In the genomic region with DNA sequence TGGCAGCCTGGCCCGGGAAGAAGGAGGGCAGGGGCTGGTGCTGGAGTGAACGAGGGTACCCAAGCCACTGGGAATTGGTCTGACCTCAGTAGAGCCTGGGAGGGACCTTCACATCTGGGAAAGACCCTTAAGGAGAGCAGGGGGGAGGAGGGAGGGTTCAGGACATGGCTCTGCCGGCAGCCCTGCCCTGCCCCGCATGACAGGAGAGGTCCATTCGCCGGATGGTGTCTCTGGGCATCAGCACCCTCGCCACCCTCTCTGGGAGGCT, we compare ENCODE assay signal across 1 cellular context.
TF ChIP-seq lines count a peak whose summit lies in the region.

No MANE protein-coding gene starts in this region.

TF ChIP-seq in GM23338, 12 proteins besides CTCF, POLR2A, EP300 and RAD21:
- no peak for TF ChIP-seq STAT1 (IDR thresholded peaks at IDR 0.05; ENCODE audit: unreplicated experiment)
- TF ChIP-seq, protein P1, sequence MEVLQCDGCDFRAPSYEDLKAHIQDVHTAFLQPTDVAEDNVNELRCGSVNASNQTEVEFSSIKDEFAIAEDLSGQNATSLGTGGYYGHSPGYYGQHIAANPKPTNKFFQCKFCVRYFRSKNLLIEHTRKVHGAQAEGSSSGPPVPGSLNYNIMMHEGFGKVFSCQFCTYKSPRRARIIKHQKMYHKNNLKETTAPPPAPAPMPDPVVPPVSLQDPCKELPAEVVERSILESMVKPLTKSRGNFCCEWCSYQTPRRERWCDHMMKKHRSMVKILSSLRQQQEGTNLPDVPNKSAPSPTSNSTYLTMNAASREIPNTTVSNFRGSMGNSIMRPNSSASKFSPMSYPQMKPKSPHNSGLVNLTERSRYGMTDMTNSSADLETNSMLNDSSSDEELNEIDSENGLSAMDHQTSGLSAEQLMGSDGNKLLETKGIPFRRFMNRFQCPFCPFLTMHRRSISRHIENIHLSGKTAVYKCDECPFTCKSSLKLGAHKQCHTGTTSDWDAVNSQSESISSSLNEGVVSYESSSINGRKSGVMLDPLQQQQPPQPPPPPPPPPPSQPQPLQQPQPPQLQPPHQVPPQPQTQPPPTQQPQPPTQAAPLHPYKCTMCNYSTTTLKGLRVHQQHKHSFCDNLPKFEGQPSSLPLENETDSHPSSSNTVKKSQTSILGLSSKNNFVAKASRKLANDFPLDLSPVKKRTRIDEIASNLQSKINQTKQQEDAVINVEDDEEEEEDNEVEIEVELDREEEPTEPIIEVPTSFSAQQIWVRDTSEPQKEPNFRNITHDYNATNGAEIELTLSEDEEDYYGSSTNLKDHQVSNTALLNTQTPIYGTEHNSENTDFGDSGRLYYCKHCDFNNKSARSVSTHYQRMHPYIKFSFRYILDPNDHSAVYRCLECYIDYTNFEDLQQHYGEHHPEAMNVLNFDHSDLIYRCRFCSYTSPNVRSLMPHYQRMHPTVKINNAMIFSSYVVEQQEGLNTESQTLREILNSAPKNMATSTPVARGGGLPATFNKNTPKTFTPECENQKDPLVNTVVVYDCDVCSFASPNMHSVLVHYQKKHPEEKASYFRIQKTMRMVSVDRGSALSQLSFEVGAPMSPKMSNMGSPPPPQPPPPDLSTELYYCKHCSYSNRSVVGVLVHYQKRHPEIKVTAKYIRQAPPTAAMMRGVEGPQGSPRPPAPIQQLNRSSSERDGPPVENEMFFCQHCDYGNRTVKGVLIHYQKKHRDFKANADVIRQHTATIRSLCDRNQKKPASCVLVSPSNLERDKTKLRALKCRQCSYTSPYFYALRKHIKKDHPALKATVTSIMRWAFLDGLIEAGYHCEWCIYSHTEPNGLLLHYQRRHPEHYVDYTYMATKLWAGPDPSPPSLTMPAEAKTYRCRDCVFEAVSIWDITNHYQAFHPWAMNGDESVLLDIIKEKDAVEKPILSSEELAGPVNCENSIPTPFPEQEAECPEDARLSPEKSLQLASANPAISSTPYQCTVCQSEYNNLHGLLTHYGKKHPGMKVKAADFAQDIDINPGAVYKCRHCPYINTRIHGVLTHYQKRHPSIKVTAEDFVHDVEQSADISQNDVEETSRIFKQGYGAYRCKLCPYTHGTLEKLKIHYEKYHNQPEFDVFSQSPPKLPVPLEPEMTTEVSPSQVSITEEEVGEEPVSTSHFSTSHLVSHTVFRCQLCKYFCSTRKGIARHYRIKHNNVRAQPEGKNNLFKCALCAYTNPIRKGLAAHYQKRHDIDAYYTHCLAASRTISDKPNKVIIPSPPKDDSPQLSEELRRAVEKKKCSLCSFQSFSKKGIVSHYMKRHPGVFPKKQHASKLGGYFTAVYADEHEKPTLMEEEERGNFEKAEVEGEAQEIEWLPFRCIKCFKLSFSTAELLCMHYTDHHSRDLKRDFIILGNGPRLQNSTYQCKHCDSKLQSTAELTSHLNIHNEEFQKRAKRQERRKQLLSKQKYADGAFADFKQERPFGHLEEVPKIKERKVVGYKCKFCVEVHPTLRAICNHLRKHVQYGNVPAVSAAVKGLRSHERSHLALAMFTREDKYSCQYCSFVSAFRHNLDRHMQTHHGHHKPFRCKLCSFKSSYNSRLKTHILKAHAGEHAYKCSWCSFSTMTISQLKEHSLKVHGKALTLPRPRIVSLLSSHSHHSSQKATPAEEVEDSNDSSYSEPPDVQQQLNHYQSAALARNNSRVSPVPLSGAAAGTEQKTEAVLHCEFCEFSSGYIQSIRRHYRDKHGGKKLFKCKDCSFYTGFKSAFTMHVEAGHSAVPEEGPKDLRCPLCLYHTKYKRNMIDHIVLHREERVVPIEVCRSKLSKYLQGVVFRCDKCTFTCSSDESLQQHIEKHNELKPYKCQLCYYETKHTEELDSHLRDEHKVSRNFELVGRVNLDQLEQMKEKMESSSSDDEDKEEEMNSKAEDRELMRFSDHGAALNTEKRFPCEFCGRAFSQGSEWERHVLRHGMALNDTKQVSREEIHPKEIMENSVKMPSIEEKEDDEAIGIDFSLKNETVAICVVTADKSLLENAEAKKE (CRISPR knock-in tag; IDR thresholded peaks at IDR 0.05), result no peak
- TF ChIP-seq, protein P2, sequence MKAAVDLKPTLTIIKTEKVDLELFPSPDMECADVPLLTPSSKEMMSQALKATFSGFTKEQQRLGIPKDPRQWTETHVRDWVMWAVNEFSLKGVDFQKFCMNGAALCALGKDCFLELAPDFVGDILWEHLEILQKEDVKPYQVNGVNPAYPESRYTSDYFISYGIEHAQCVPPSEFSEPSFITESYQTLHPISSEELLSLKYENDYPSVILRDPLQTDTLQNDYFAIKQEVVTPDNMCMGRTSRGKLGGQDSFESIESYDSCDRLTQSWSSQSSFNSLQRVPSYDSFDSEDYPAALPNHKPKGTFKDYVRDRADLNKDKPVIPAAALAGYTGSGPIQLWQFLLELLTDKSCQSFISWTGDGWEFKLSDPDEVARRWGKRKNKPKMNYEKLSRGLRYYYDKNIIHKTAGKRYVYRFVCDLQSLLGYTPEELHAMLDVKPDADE (IDR thresholded peaks at IDR 0.05), result no peak
- TF ChIP-seq JUNB (IDR thresholded peaks at IDR 0.05; ENCODE audit: unreplicated experiment), result no peak
- TF ChIP-seq, protein P3, sequence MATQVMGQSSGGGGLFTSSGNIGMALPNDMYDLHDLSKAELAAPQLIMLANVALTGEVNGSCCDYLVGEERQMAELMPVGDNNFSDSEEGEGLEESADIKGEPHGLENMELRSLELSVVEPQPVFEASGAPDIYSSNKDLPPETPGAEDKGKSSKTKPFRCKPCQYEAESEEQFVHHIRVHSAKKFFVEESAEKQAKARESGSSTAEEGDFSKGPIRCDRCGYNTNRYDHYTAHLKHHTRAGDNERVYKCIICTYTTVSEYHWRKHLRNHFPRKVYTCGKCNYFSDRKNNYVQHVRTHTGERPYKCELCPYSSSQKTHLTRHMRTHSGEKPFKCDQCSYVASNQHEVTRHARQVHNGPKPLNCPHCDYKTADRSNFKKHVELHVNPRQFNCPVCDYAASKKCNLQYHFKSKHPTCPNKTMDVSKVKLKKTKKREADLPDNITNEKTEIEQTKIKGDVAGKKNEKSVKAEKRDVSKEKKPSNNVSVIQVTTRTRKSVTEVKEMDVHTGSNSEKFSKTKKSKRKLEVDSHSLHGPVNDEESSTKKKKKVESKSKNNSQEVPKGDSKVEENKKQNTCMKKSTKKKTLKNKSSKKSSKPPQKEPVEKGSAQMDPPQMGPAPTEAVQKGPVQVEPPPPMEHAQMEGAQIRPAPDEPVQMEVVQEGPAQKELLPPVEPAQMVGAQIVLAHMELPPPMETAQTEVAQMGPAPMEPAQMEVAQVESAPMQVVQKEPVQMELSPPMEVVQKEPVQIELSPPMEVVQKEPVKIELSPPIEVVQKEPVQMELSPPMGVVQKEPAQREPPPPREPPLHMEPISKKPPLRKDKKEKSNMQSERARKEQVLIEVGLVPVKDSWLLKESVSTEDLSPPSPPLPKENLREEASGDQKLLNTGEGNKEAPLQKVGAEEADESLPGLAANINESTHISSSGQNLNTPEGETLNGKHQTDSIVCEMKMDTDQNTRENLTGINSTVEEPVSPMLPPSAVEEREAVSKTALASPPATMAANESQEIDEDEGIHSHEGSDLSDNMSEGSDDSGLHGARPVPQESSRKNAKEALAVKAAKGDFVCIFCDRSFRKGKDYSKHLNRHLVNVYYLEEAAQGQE (IDR thresholded peaks at IDR 0.05; ENCODE audit: unreplicated experiment), result no peak
- no peak for TF ChIP-seq NANOG (IDR thresholded peaks at IDR 0.05; ENCODE audit: borderline replicate concordance)
- no peak for TF ChIP-seq CREB1 (CRISPR knock-in tag; IDR thresholded peaks at IDR 0.05; ENCODE audit: low read depth)
- no peak for TF ChIP-seq ZNF331 (CRISPR knock-in tag; IDR thresholded peaks at IDR 0.05; ENCODE audit: low read depth)
